ENCODE assay signal across 9 cellular contexts in genomic region chr20:62606551-62607201, GRCh38. TPM values are rescaled to one million over a fixed set of nuclear protein-coding genes. Genes with fewer than 3 reads are reported as not detected.
DNase-seq lines count a peak whose midpoint lies in the region; ATAC-seq and TF ChIP-seq lines count a peak whose summit lies in the region.
"Had no signal": no experiment of that assay in that cellular context is flagged by ENCODE, and none has a peak within 500 bp of the region (broad histone marks: within the 10 kb centered on the region; RNA-seq: fewer than 3 reads in every experiment).

No MANE protein-coding gene starts in this region.

- ATAC-seq in Right ventricle myocardium inferior = peak; percentile 32
- no peak for ATAC-seq in GM18858 (IDR thresholded peaks at IDR 0.05; ENCODE audit: unreplicated experiment)
- no peak for ATAC-seq in GM19467 (IDR thresholded peaks at IDR 0.05; ENCODE audit: unreplicated experiment)
- ATAC-seq: foreskin keratinocyte had no signal

- DNase-seq in Right ventricle myocardium inferior (ENCODE audit: missing footprints) = peak; percentile 81
- no peak for DNase-seq in right atrium auricular region (ENCODE audit: low spot score)
- DNase-seq in RWPE1 (ENCODE audit: low spot score) = no peak
- DNase-seq in immature natural killer cell = no peak
- DNase-seq in uterus = peak; percentile 42 to 54
- DNase-seq in central memory CD4-positive, alpha-beta T cell = no peak
- DNase-seq: foreskin keratinocyte had no signal

- H3K9me3 ChIP-seq in right atrium auricular region = no peaks in the 10 kb centered on the region
- no peaks in the 10 kb centered on the region for H3K9me3 ChIP-seq in uterus

- intact Hi-C loops in Right ventricle myocardium inferior (cut with DNase I) (no loop called here), uterus (cut with DNase I; ENCODE audit: low total_unique reads) (no loop called here)

- TF ChIP-seq POLR2A in uterus (IDR thresholded peaks at IDR 0.05) = no peak

- peaks cover 44 to 52% of the 10 kb centered on the region in 2 donors for H3K4me1 Mint-ChIP-seq in immature natural killer cell

- CTCF ChIA-PET in RWPE1 (lab: Yijun Ruan, JAX) = interaction anchor here (4.9 kb wide), 1 partner anchor 11 kb away, joined by 44 read pairs; no protein-coding TSS in a partner anchor

- H3K27me3 Mint-ChIP-seq in immature natural killer cell (ENCODE audit: low read depth in 3 of 3) = peaks cover 0 to 8% (median 5%) of the 10 kb centered on the region in 3 donors

- TF ChIP-seq CTCF in right atrium auricular region (IDR thresholded peaks at IDR 0.05) (no peak), RWPE1 (conservative IDR thresholded peaks at IDR 0.05; ENCODE audit: low read depth) (no peak), uterus (IDR thresholded peaks at IDR 0.05) (no peak)

- H3K27me3 ChIP-seq in right atrium auricular region = no peaks in the 10 kb centered on the region
- H3K27me3 ChIP-seq in uterus = no peaks in the 10 kb centered on the region

- no peak overlapping the region for H3K4me3 ChIP-seq in right atrium auricular region
- H3K4me3 ChIP-seq in uterus = no peak overlapping the region

- H3K27ac ChIP-seq in right atrium auricular region (no peak overlapping the region), RWPE1 (peak overlapping the region; percentile 90), uterus (no peak overlapping the region)
- H3K27ac ChIP-seq: foreskin keratinocyte had no signal

- H3K4me3 Mint-ChIP-seq in immature natural killer cell = peak overlapping the region in 4 of 5 donors; percentile 22 to 78 (median 50)

- H3K4me1 ChIP-seq in right atrium auricular region (peaks cover 0 to 39% of the 10 kb centered on the region in 2 donors), uterus (no peaks in the 10 kb centered on the region)
- H3K4me1 ChIP-seq: foreskin keratinocyte had no signal

- no peaks in the 10 kb centered on the region for H3K36me3 Mint-ChIP-seq in immature natural killer cell

- H3K36me3 ChIP-seq in right atrium auricular region = no peaks in the 10 kb centered on the region
- no peaks in the 10 kb centered on the region for H3K36me3 ChIP-seq in uterus

- H3K9me3 Mint-ChIP-seq in immature natural killer cell = no peaks in the 10 kb centered on the region

- H3K27ac Mint-ChIP-seq in immature natural killer cell = peak overlapping the region in 5 of 6 donors; percentile 38 to 89 (median 87)

- POLR2A ChIA-PET in RWPE1 (lab: Yijun Ruan, JAX; ENCODE audit: low non-redundant PET) = no interaction called here

RNA-seq across cellular contexts. Expression of gene SLCO4A1, which starts 35.6 kb away (rescaled TPM):
- total RNA-seq in Right ventricle myocardium inferior (15.5 TPM), right atrium auricular region (10 to 100 TPM; 13.4 to 19.8 TPM), uterus (10 to 100 TPM in 3 of 4 donors, 1 to 10 TPM in 1; 1.8 to 51.2 (median 29.9) TPM)
- polyA plus RNA-seq in immature natural killer cell = under 1 TPM in 2 of 3 donors, not detected in 1; 0.34 to 0.40 TPM

Comparison
In these comparisons a context has a peak if more than half of its experiments do, and no peak if none do; other contexts are left out.
1. DNase-seq: peak in Right ventricle myocardium inferior (single experiment) and uterus (2 of 2); none in right atrium auricular region (single experiment), RWPE1 (single experiment), immature natural killer cell (0 of 3) and central memory CD4-positive, alpha-beta T cell (single experiment).